Comparison of ENCODE assay signal across 13 cellular contexts in the genomic region with DNA sequence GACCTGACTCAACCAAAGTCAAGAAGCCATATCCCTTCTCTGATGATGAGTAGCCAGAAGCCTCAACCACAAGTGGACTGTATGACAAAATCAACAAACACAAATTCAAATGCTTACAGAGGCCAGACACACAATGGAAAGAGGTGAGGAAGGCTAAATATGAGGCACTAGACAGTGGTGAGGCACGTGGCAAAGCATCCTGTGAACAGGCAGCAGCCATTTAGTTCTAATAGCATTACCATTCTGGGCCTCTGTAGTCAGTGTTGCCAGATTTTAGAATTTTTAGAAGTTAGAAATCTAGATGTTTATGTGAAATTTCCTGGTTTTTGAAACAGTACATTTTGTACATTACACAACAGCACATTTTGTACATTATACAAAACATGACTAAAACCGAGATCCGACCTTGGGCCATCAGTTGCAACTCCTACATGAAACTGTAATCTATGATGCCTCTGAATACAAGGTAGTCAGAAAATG.
DNase-seq lines count a peak whose midpoint lies in the region; ATAC-seq and TF ChIP-seq lines count a peak whose summit lies in the region.
"Had no signal": no experiment of that assay in that cellular context is flagged by ENCODE, and none has a peak within 500 bp of the region (broad histone marks: within the 10 kb centered on the region; RNA-seq: fewer than 3 reads in every experiment).

No MANE protein-coding gene starts in this region.

- no peaks in the 10 kb centered on the region for H3K4me1 Mint-ChIP-seq in natural killer cell treated with Interleukin-12 subunit alpha and Interleukin-12 subunit beta and Interleukin-15 and Interleukin-18, amount 100 ng/mL, for 72 hours (ENCODE audit: low read depth in 2 of 2)
- no peaks in the 10 kb centered on the region for H3K4me1 Mint-ChIP-seq in natural killer cell
- H3K4me1 Mint-ChIP-seq in stimulated activated naive B cell treated with anti-CD40 and anti-IgM and Interleukin-4, amounts not matched to agents 10 μg/mL and 1 μg/mL and 100 μg/mL, for 72 hours = peaks cover 21% of the 10 kb centered on the region in 2 donors

- H3K9me3 Mint-ChIP-seq in natural killer cell treated with Interleukin-12 subunit alpha and Interleukin-12 subunit beta and Interleukin-15 and Interleukin-18, amount 100 ng/mL, for 72 hours = no peaks in the 10 kb centered on the region
- no peaks in the 10 kb centered on the region for H3K9me3 Mint-ChIP-seq in natural killer cell
- H3K9me3 Mint-ChIP-seq in stimulated activated naive B cell treated with anti-CD40 and anti-IgM and Interleukin-4, amounts not matched to agents 10 μg/mL and 1 μg/mL and 100 μg/mL, for 72 hours = no peaks in the 10 kb centered on the region
- H3K9me3 Mint-ChIP-seq: activated B cell treated with CpG ODN at 0.5 μM for 24 hours had no signal

- no peaks in the 10 kb centered on the region for H4K20me1 ChIP-seq in fibroblast of lung (ENCODE audit: control insufficient read depth, extremely low read depth, insufficient read depth, low read length)

- no peaks in the 10 kb centered on the region for H3K79me2 ChIP-seq in fibroblast of lung (ENCODE audit: control insufficient read depth, insufficient read depth, low read length)
- H3K79me2 ChIP-seq: parathyroid adenoma had no signal

- no peaks in the 10 kb centered on the region for H3K27me3 ChIP-seq in fibroblast of lung (ENCODE audit: control insufficient read depth, insufficient read depth, low read length)

- peak; percentile 25 to 68 for ATAC-seq in natural killer cell treated with Interleukin-12 subunit alpha and Interleukin-12 subunit beta and Interleukin-15 and Interleukin-18, amount 100 ng/mL, for 72 hours
- ATAC-seq in natural killer cell (no peak), HG03565 (IDR thresholded peaks at IDR 0.05; ENCODE audit: unreplicated experiment) (peak; percentile 26)
- ATAC-seq in stimulated activated naive B cell treated with anti-CD40 and anti-IgM and Interleukin-4, amounts not matched to agents 10 μg/mL and 1 μg/mL and 100 μg/mL, for 72 hours (replicated peaks) = no peak

- H3K9ac ChIP-seq in fibroblast of lung (ENCODE audit: insufficient read depth, low read length) = no peak overlapping the region
- H3K9ac ChIP-seq: parathyroid adenoma had no signal

- no peak overlapping the region for H3K4me3 ChIP-seq in fibroblast of lung (replicated peaks in 1 of 4; ENCODE audit: control extremely low read depth in 1 of 4, insufficient read depth in 1 of 4, low read depth in 3 of 4, low read length in 4 of 4)

- H3K27ac ChIP-seq in fibroblast of lung (ENCODE audit: insufficient read depth, low read length) = no peak overlapping the region
- H3K27ac ChIP-seq: parathyroid adenoma had no signal

- H3K4me3 Mint-ChIP-seq in natural killer cell treated with Interleukin-12 subunit alpha and Interleukin-12 subunit beta and Interleukin-15 and Interleukin-18, amount 100 ng/mL, for 72 hours = no peak overlapping the region
- no peak overlapping the region for H3K4me3 Mint-ChIP-seq in natural killer cell
- no peak overlapping the region for H3K4me3 Mint-ChIP-seq in stimulated activated naive B cell treated with anti-CD40 and anti-IgM and Interleukin-4, amounts not matched to agents 10 μg/mL and 1 μg/mL and 100 μg/mL, for 72 hours
- H3K4me3 Mint-ChIP-seq: activated B cell treated with CpG ODN at 0.5 μM for 24 hours, mesothelial cell of epicardium had no signal

- peaks cover 2 to 10% of the 10 kb centered on the region in 2 donors for H3K27me3 Mint-ChIP-seq in natural killer cell treated with Interleukin-12 subunit alpha and Interleukin-12 subunit beta and Interleukin-15 and Interleukin-18, amount 100 ng/mL, for 72 hours
- H3K27me3 Mint-ChIP-seq in natural killer cell (ENCODE audit: low read depth in 2 of 2) = peaks cover 7 to 9% of the 10 kb centered on the region in 2 donors
- peaks cover 0 to 4% of the 10 kb centered on the region in 2 donors for H3K27me3 Mint-ChIP-seq in stimulated activated naive B cell treated with anti-CD40 and anti-IgM and Interleukin-4, amounts not matched to agents 10 μg/mL and 1 μg/mL and 100 μg/mL, for 72 hours
- H3K27me3 Mint-ChIP-seq: activated B cell treated with CpG ODN at 0.5 μM for 24 hours had no signal

- H3K27ac Mint-ChIP-seq in natural killer cell treated with Interleukin-12 subunit alpha and Interleukin-12 subunit beta and Interleukin-15 and Interleukin-18, amount 100 ng/mL, for 72 hours = no peak overlapping the region
- H3K27ac Mint-ChIP-seq in natural killer cell = no peak overlapping the region
- H3K27ac Mint-ChIP-seq in stimulated activated naive B cell treated with anti-CD40 and anti-IgM and Interleukin-4, amounts not matched to agents 10 μg/mL and 1 μg/mL and 100 μg/mL, for 72 hours = no peak overlapping the region
- H3K27ac Mint-ChIP-seq: activated B cell treated with CpG ODN at 0.5 μM for 24 hours, mesothelial cell of epicardium had no signal

- H3K4me2 ChIP-seq in fibroblast of lung (ENCODE audit: extremely low read depth, insufficient read depth, low read length) = no peak overlapping the region

- intact Hi-C loops in natural killer cell (cut with micrococcal nuclease) = no loop called here

- TF ChIP-seq CTCF in natural killer cell (IDR thresholded peaks at IDR 0.05) (no peak), fibroblast of lung (conservative IDR thresholded peaks at IDR 0.05 in 1 of 2, IDR thresholded peaks at IDR 0.05 in 1 of 2; ENCODE audit: low read depth in 1 of 2, low read length in 2 of 2) (no peak)

- no peaks in the 10 kb centered on the region for H3K4me1 ChIP-seq in fibroblast of lung (ENCODE audit: control insufficient read depth, extremely low read depth, insufficient read depth, low read length)
- H3K4me1 ChIP-seq: parathyroid adenoma had no signal

- no peaks in the 10 kb centered on the region for H3K36me3 ChIP-seq in fibroblast of lung (ENCODE audit: control insufficient read depth, insufficient read depth, low read length)

- no peaks in the 10 kb centered on the region for H3K9me3 ChIP-seq in fibroblast of lung (ENCODE audit: control insufficient read depth, insufficient read depth, low read depth, low read length)

- no peak for DNase-seq in natural killer cell treated with Interleukin-12 subunit alpha and Interleukin-12 subunit beta and Interleukin-15 and Interleukin-18, amount 100 ng/mL, for 72 hours (ENCODE audit: low spot score)
- no peak for DNase-seq in natural killer cell
- peak; percentile 26 to 77 for DNase-seq in fibroblast of lung (ENCODE audit: low read depth in 2 of 2)
- no peak for DNase-seq in AG08395 (ENCODE audit: low spot score)
- DNase-seq in NCI-H2081 (lab: John Stamatoyannopoulos, UW) = no peak
- DNase-seq in NCI-H82 (lab: John Stamatoyannopoulos, UW) = no peak
- DNase-seq in stimulated activated naive B cell treated with anti-CD40 and anti-IgM and Interleukin-4, amounts not matched to agents 10 μg/mL and 1 μg/mL and 100 μg/mL, for 72 hours = no peak
- DNase-seq: activated B cell treated with CpG ODN at 0.5 μM for 24 hours, activated gamma-delta T cell treated with Interleukin-2 at 50 U/mL for 16 hours, DMS153 had no signal

- no peaks in the 10 kb centered on the region for H3K36me3 Mint-ChIP-seq in natural killer cell treated with Interleukin-12 subunit alpha and Interleukin-12 subunit beta and Interleukin-15 and Interleukin-18, amount 100 ng/mL, for 72 hours
- no peaks in the 10 kb centered on the region for H3K36me3 Mint-ChIP-seq in natural killer cell
- no peaks in the 10 kb centered on the region for H3K36me3 Mint-ChIP-seq in stimulated activated naive B cell treated with anti-CD40 and anti-IgM and Interleukin-4, amounts not matched to agents 10 μg/mL and 1 μg/mL and 100 μg/mL, for 72 hours
- H3K36me3 Mint-ChIP-seq: mesothelial cell of epicardium had no signal

- H2AFZ ChIP-seq in fibroblast of lung (ENCODE audit: low read length) = no peak overlapping the region
- H2AFZ ChIP-seq: parathyroid adenoma had no signal

Comparison
In these comparisons a context has a peak if more than half of its experiments do, and no peak if none do; other contexts are left out.
1. ATAC-seq: peak in natural killer cell treated with Interleukin-12 subunit alpha and Interleukin-12 subunit beta and Interleukin-15 and Interleukin-18, amount 100 ng/mL, for 72 hours (2 of 2) and HG03565 (single experiment); none in natural killer cell (0 of 3) and stimulated activated naive B cell treated with anti-CD40 and anti-IgM and Interleukin-4, amounts not matched to agents 10 μg/mL and 1 μg/mL and 100 μg/mL, for 72 hours (0 of 2).
2. DNase-seq: peak in fibroblast of lung (2 of 2); none in natural killer cell treated with Interleukin-12 subunit alpha and Interleukin-12 subunit beta and Interleukin-15 and Interleukin-18, amount 100 ng/mL, for 72 hours (single experiment), natural killer cell (single experiment), AG08395 (single experiment), NCI-H2081 (0 of 2), NCI-H82 (single experiment) and stimulated activated naive B cell treated with anti-CD40 and anti-IgM and Interleukin-4, amounts not matched to agents 10 μg/mL and 1 μg/mL and 100 μg/mL, for 72 hours (single experiment).